ENCODE assay signal across 1 cellular context in genomic region chr7:105589221-105590077, GRCh38.
TF ChIP-seq lines count a peak whose summit lies in the region.

No MANE protein-coding gene starts in this region.

TF ChIP-seq in IMR-90, 13 proteins besides CTCF, POLR2A, EP300 and RAD21:
- TF ChIP-seq USF2 (IDR thresholded peaks at IDR 0.05; ENCODE audit: low read depth, low read length) (no peak), ELK1 (IDR thresholded peaks at IDR 0.05; ENCODE audit: borderline replicate concordance, low read depth, low read length) (no peak), NFE2L2 (IDR thresholded peaks at IDR 0.05; ENCODE audit: low read depth, low read length) (no peak), SMC3 (IDR thresholded peaks at IDR 0.05; ENCODE audit: low read depth, low read length) (peak; percentile 56)
TF ChIP-seq in IMR-90: peak in this region for 1.
